Comparison of ENCODE assay signal across 12 cellular contexts in genomic region chr16:68367440-68367839, GRCh38. TPM values are rescaled to one million over a fixed set of nuclear protein-coding genes. Genes with fewer than 3 reads are reported as not detected.
DNase-seq lines count a peak whose midpoint lies in the region; ATAC-seq, FAIRE-seq and TF ChIP-seq lines count a peak whose summit lies in the region.
"Had no signal": no experiment of that assay in that cellular context is flagged by ENCODE, and none has a peak within 500 bp of the region (broad histone marks: within the 10 kb centered on the region; RNA-seq: fewer than 3 reads in every experiment).

No MANE protein-coding gene starts in this region.

- CTCF ChIA-PET in H1 (lab: Charles Lee; ENCODE audit: partially characterized antibody), result interaction anchor here (0.6 to 14.3 kb wide), 25 partner anchors 7 to 987 kb away, joined by 3 to 221 read pairs (median 5); partner anchors contain the start of gene SMPD3

- 85% methylated on average over 18 of the region's 20 CpGs; no CpG with 5 or more reads in 1 of the 2 experiments for WGBS in H1 (ENCODE audit: extremely low coverage in 1 of 2, insufficient coverage in 1 of 2, insufficient read length in 1 of 2, insufficient replicate concordance in 2 of 2, low coverage in 1 of 2, low lambda C conversion rate in 2 of 2, missing lambda C conversion rate in 1 of 2), 2 experiments

- H2AFZ ChIP-seq in H1 (ENCODE audit: low read length), result peak overlapping the region; percentile 55; the same call in 1 of the 2 replicates
- H2AFZ ChIP-seq in parathyroid adenoma, result peak overlapping the region; percentile 69

- H3K4me2 ChIP-seq in H1 (ENCODE audit: insufficient read depth in 1 of 2, low read depth in 2 of 2, low read length in 2 of 2), result no peak overlapping the region
- H3K4me2 ChIP-seq in parathyroid adenoma (ENCODE audit: low read length), result no peak overlapping the region
- H3K4me2 ChIP-seq: SK-N-SH had no signal

- H4K20me1 ChIP-seq in H1 (replicated peaks in 1 of 2; ENCODE audit: control insufficient read depth in 1 of 2, insufficient read depth in 2 of 2, low read length in 2 of 2), result no peaks in the 10 kb centered on the region

- POLR2A ChIA-PET in H1 (lab: Charles Lee; ENCODE audit: partially characterized antibody), result no interaction called here

- no peaks in the 10 kb centered on the region for H3K23me2 ChIP-seq in H1 (ENCODE audit: low read depth, low read length)

- H3K18ac ChIP-seq in H1 (ENCODE audit: extremely low read depth, low read length), result no peak overlapping the region; the same call in 1 of the 2 replicates

- H3K27me3 Mint-ChIP-seq in CD4-positive, CD25-positive, alpha-beta regulatory T cell, result no peaks in the 10 kb centered on the region
- peaks cover under 1% of the 10 kb centered on the region for H3K27me3 Mint-ChIP-seq in IgD-negative memory B cell
- no peaks in the 10 kb centered on the region for H3K27me3 Mint-ChIP-seq in stimulated activated memory B cell treated with anti-CD40 and anti-IgM and Interleukin-4, amounts not matched to agents 10 μg/mL and 1 μg/mL and 100 μg/mL, for 72 hours

- no peaks in the 10 kb centered on the region for H3K9me3 Mint-ChIP-seq in CD4-positive, CD25-positive, alpha-beta regulatory T cell
- no peaks in the 10 kb centered on the region for H3K9me3 Mint-ChIP-seq in IgD-negative memory B cell
- H3K9me3 Mint-ChIP-seq in stimulated activated memory B cell treated with anti-CD40 and anti-IgM and Interleukin-4, amounts not matched to agents 10 μg/mL and 1 μg/mL and 100 μg/mL, for 72 hours, result no peaks in the 10 kb centered on the region

- H2BK20ac ChIP-seq in H1 (ENCODE audit: low read length), result peak overlapping the region; percentile 61; the same call in 1 of the 2 replicates

- H3K4me1 ChIP-seq in CD4-positive, CD25-positive, alpha-beta regulatory T cell (ENCODE audit: control insufficient read depth, insufficient read depth, low read length, poor library complexity, severe bottlenecking), result peaks cover 40% of the 10 kb centered on the region
- peaks cover 0 to 4% (median 3%) of the 10 kb centered on the region in 4 experiments; a peak in 3 of 7 replicates for H3K4me1 ChIP-seq in H1 (replicated peaks in 1 of 4; ENCODE audit: control insufficient read depth in 3 of 4, insufficient read depth in 4 of 4, low read length in 3 of 4)
- peaks cover 11% of the 10 kb centered on the region for H3K4me1 ChIP-seq in parathyroid adenoma
- H3K4me1 ChIP-seq: HAP-1 had no signal

- H2BK15ac ChIP-seq in H1 (ENCODE audit: low read length), result no peak overlapping the region

- no peak for TF ChIP-seq EP300 in H1 (IDR thresholded peaks at IDR 0.05; ENCODE audit: borderline replicate concordance in 1 of 2, low read depth in 2 of 2, low read length in 2 of 2)

- no peak overlapping the region for H3K14ac ChIP-seq in H1 (ENCODE audit: insufficient read length)

- H3K27ac ChIP-seq in CD4-positive, CD25-positive, alpha-beta regulatory T cell (ENCODE audit: insufficient read depth, low read length, poor library complexity, severe bottlenecking), result no peak overlapping the region
- H3K27ac ChIP-seq in H1 (ENCODE audit: low read depth, low read length) (no peak overlapping the region), parathyroid adenoma (no peak overlapping the region)

- no peak overlapping the region for H2AK5ac ChIP-seq in H1 (ENCODE audit: low read depth, low read length)

- H3K27ac Mint-ChIP-seq in CD4-positive, CD25-positive, alpha-beta regulatory T cell, result peak overlapping the region in 2 of 3 donors; percentile 67 to 95
- H3K27ac Mint-ChIP-seq in IgD-negative memory B cell, result peak overlapping the region; percentile 61 to 85 (median 73)
- H3K27ac Mint-ChIP-seq in stimulated activated memory B cell treated with anti-CD40 and anti-IgM and Interleukin-4, amounts not matched to agents 10 μg/mL and 1 μg/mL and 100 μg/mL, for 72 hours, result no peak overlapping the region

- H3K36me3 Mint-ChIP-seq in CD4-positive, CD25-positive, alpha-beta regulatory T cell, result peaks cover 3% of the 10 kb centered on the region
- no peaks in the 10 kb centered on the region for H3K36me3 Mint-ChIP-seq in IgD-negative memory B cell
- no peaks in the 10 kb centered on the region for H3K36me3 Mint-ChIP-seq in stimulated activated memory B cell treated with anti-CD40 and anti-IgM and Interleukin-4, amounts not matched to agents 10 μg/mL and 1 μg/mL and 100 μg/mL, for 72 hours

- H2BK120ac ChIP-seq in H1 (replicated peaks; ENCODE audit: low read depth, low read length), result peak overlapping the region; percentile 33

- TF ChIP-seq CTCF in H1 (IDR thresholded peaks at IDR 0.05; ENCODE audit: control extremely low read depth in 1 of 3, insufficient read depth in 1 of 3, low read depth in 1 of 3, low read length in 3 of 3) (no peak), parathyroid adenoma (IDR thresholded peaks at IDR 0.05) (no peak)

- H3K9ac ChIP-seq in H1 (replicated peaks in 1 of 4; ENCODE audit: extremely low read depth in 1 of 4, low read depth in 3 of 4, low read length in 3 of 4) (no peak overlapping the region), parathyroid adenoma (no peak overlapping the region)
- H3K9ac ChIP-seq: SK-N-SH had no signal

- no peak overlapping the region for H4K8ac ChIP-seq in H1 (ENCODE audit: extremely low read depth, insufficient read depth, low read length)

- H3K9me3 ChIP-seq in CD4-positive, CD25-positive, alpha-beta regulatory T cell (ENCODE audit: control insufficient read depth in 2 of 2, low read length in 2 of 2), result no peaks in the 10 kb centered on the region
- no peaks in the 10 kb centered on the region for H3K9me3 ChIP-seq in H1 (ENCODE audit: insufficient read depth in 2 of 2, low read depth in 1 of 2, low read length in 1 of 2)
- H3K9me3 ChIP-seq in parathyroid adenoma (ENCODE audit: control insufficient read depth, low read length), result no peaks in the 10 kb centered on the region
- H3K9me3 ChIP-seq: HAP-1, MG63, SK-N-SH had no signal

- no peak overlapping the region for H4K5ac ChIP-seq in H1 (ENCODE audit: insufficient read length, low read depth, low read length)

- H4K91ac ChIP-seq in H1 (replicated peaks; ENCODE audit: insufficient read length, low read length), result no peak overlapping the region

- H3K23ac ChIP-seq in H1 (ENCODE audit: insufficient read length), result no peak overlapping the region

- ATAC-seq in CD4-positive, CD25-positive, alpha-beta regulatory T cell (ENCODE audit: low read depth in 2 of 2), result no peak
- ATAC-seq in HG03175 (IDR thresholded peaks at IDR 0.05; ENCODE audit: unreplicated experiment), result no peak
- no peak for ATAC-seq in stimulated activated memory B cell treated with anti-CD40 and anti-IgM and Interleukin-4, amounts not matched to agents 10 μg/mL and 1 μg/mL and 100 μg/mL, for 72 hours
- ATAC-seq: Panc1 had no signal

- H3K79me1 ChIP-seq in H1 (ENCODE audit: low read depth, low read length), result no peaks in the 10 kb centered on the region

- TF ChIP-seq POLR2A in H1 (IDR thresholded peaks at IDR 0.05; ENCODE audit: control extremely low read depth in 1 of 2, low read depth in 2 of 2, low read length in 2 of 2), result no peak

- H3K4me3 ChIP-seq in CD4-positive, CD25-positive, alpha-beta regulatory T cell (ENCODE audit: low read depth, low read length), result no peak overlapping the region
- no peak overlapping the region for H3K4me3 ChIP-seq in H1 (ENCODE audit: extremely low read depth in 1 of 4, insufficient read depth in 2 of 4, low read depth in 3 of 4, low read length in 4 of 4)
- H3K4me3 ChIP-seq in parathyroid adenoma (ENCODE audit: low read depth, low read length), result no peak overlapping the region
- H3K4me3 ChIP-seq: HAP-1, MG63 had no signal

- H3K4ac ChIP-seq in H1 (replicated peaks; ENCODE audit: insufficient read length, low read depth, low read length), result no peak overlapping the region

- no peak overlapping the region for H3K56ac ChIP-seq in H1 (replicated peaks; ENCODE audit: insufficient read length, low read depth, low read length)

- DNase-seq in CD4-positive, CD25-positive, alpha-beta regulatory T cell, result no peak
- DNase-seq in H1 (ENCODE audit: low read depth in 1 of 2, low spot score in 2 of 2) (no peak), NCI-H748 (lab: John Stamatoyannopoulos, UW; ENCODE audit: unreplicated experiment) (no peak)
- DNase-seq: MG63, NCI-H510A treated with DMSO at 0.1 percent for 48 hours had no signal

- no peaks in the 10 kb centered on the region for H3K36me3 ChIP-seq in CD4-positive, CD25-positive, alpha-beta regulatory T cell (ENCODE audit: control insufficient read depth, insufficient read depth, low read length)
- H3K36me3 ChIP-seq in H1 (ENCODE audit: control insufficient read depth in 2 of 4, insufficient read depth in 4 of 4, low read length in 3 of 4) (no peaks in the 10 kb centered on the region), parathyroid adenoma (ENCODE audit: control insufficient read depth, insufficient read depth, low read length) (no peaks in the 10 kb centered on the region)
- H3K36me3 ChIP-seq: HAP-1, MG63 had no signal

- H3K4me3 Mint-ChIP-seq in CD4-positive, CD25-positive, alpha-beta regulatory T cell, result peak overlapping the region in 3 of 4 donors; percentile 20 to 84 (median 66)
- H3K4me3 Mint-ChIP-seq in IgD-negative memory B cell, result peak overlapping the region in 1 of 4 donors; percentile 17
- no peak overlapping the region for H3K4me3 Mint-ChIP-seq in stimulated activated memory B cell treated with anti-CD40 and anti-IgM and Interleukin-4, amounts not matched to agents 10 μg/mL and 1 μg/mL and 100 μg/mL, for 72 hours

- no peak for FAIRE-seq in H1 (lab: Jason Lieb, UNC)

- no peak for TF ChIP-seq RAD21 in H1 (IDR thresholded peaks at IDR 0.05 in 1 of 2, conservative IDR thresholded peaks at IDR 0.05 in 1 of 2; ENCODE audit: low read depth in 2 of 2, low read length in 2 of 2)

- H3K79me2 ChIP-seq in H1 (ENCODE audit: control insufficient read depth in 1 of 2, insufficient read depth in 2 of 2, low read length in 2 of 2), result no peaks in the 10 kb centered on the region
- no peaks in the 10 kb centered on the region for H3K79me2 ChIP-seq in parathyroid adenoma

- peak overlapping the region; percentile 60; the same call in 1 of the 2 replicates for H2BK12ac ChIP-seq in H1 (ENCODE audit: low read depth, low read length)

- H3K4me1 Mint-ChIP-seq in CD4-positive, CD25-positive, alpha-beta regulatory T cell, result peaks cover 0 to 65% (median 23%) of the 10 kb centered on the region in 4 donors
- H3K4me1 Mint-ChIP-seq in IgD-negative memory B cell, result peaks cover 36 to 45% (median 39%) of the 10 kb centered on the region in 3 donors
- H3K4me1 Mint-ChIP-seq in stimulated activated memory B cell treated with anti-CD40 and anti-IgM and Interleukin-4, amounts not matched to agents 10 μg/mL and 1 μg/mL and 100 μg/mL, for 72 hours, result peaks cover 79% of the 10 kb centered on the region

- no peak overlapping the region for H2BK5ac ChIP-seq in H1 (ENCODE audit: low read depth, low read length)

- no peaks in the 10 kb centered on the region for H3K27me3 ChIP-seq in CD4-positive, CD25-positive, alpha-beta regulatory T cell (ENCODE audit: control insufficient read depth, insufficient read depth, low read length)
- H3K27me3 ChIP-seq in H1 (replicated peaks in 1 of 4; ENCODE audit: control insufficient read depth in 3 of 4, extremely low read depth in 1 of 4, insufficient read depth in 3 of 4, low read length in 3 of 4) (no peaks in the 10 kb centered on the region), parathyroid adenoma (ENCODE audit: control insufficient read depth, insufficient read depth, low read length) (no peaks in the 10 kb centered on the region)
- H3K27me3 ChIP-seq: MG63 had no signal

RNA-seq across cellular contexts. Expression of gene PRMT7, which starts 56.6 kb away (rescaled TPM):
- total RNA-seq in CD4-positive, CD25-positive, alpha-beta regulatory T cell, result 53.8 TPM
- 10 to 100 TPM; 32.4 to 34.8 (median 34.1) TPM for polyA plus RNA-seq in CD4-positive, CD25-positive, alpha-beta regulatory T cell
- polyA plus RNA-seq in IgD-negative memory B cell (22.8 TPM), H1 (2011; rRNA removed) (49.3 and 67.4 TPM in 2 replicates)
- total RNA-seq in H1 (2021; fragmentation: NEBNext Ultra II Directional; extraction: Animal tissue kit (Norgen Biotek cat#: 25700)), result 48.2 and 48.7 TPM in 2 replicates
- 70.2 TPM for polyA plus RNA-seq in H1 (2011; cell fraction: cytosol; rRNA removed)
- 200 TPM for polyA plus RNA-seq in H1 (2011; cell fraction: nucleus; rRNA removed)
- polyA plus RNA-seq in H1 (2012, experiment 1 of 2), result 48.4 to 57.0 TPM (median 53.5 TPM) in 4 replicates
- 53.6 TPM for polyA plus RNA-seq in H1 (2012, experiment 2 of 2)
- 37.0 TPM for polyA plus RNA-seq in H1 (2013, experiment 1 of 2)
- polyA plus RNA-seq in H1 (2013, experiment 2 of 2), result 33.0 TPM
- polyA minus RNA-seq in H1 (2011; rRNA and poly(A)+ RNA removed), result 65.7 and 68.2 TPM in 2 replicates
- polyA minus RNA-seq in H1 (2011; cell fraction: cytosol; rRNA and poly(A)+ RNA removed), result 44.0 TPM
- polyA minus RNA-seq in H1 (2011; cell fraction: nucleus; rRNA and poly(A)+ RNA removed), result 57.0 TPM

RNA-seq across cellular contexts. Expression of gene SLC7A6OS, which starts 56.7 kb away (rescaled TPM):
- 38.4 TPM for total RNA-seq in CD4-positive, CD25-positive, alpha-beta regulatory T cell
- polyA plus RNA-seq in CD4-positive, CD25-positive, alpha-beta regulatory T cell, result 10 to 100 TPM; 23.7 to 28.0 (median 26.8) TPM
- polyA plus RNA-seq in IgD-negative memory B cell, result 28.2 TPM
- total RNA-seq in H1 (2021; fragmentation: NEBNext Ultra II Directional; extraction: Animal tissue kit (Norgen Biotek cat#: 25700)), result 16.4 and 21.3 TPM in 2 replicates
- polyA plus RNA-seq in H1 (2011; rRNA removed), result 7.3 and 7.6 TPM in 2 replicates
- polyA plus RNA-seq in H1 (2011; cell fraction: cytosol; rRNA removed), result 12.4 TPM
- 15.3 TPM for polyA plus RNA-seq in H1 (2011; cell fraction: nucleus; rRNA removed)
- polyA plus RNA-seq in H1 (2012, experiment 1 of 2), result 9.3 to 16.0 TPM (median 12.7 TPM) in 4 replicates
- 3.8 TPM for polyA plus RNA-seq in H1 (2012, experiment 2 of 2)
- 10.4 TPM for polyA plus RNA-seq in H1 (2013, experiment 1 of 2)
- 9.0 TPM for polyA plus RNA-seq in H1 (2013, experiment 2 of 2)
- 10.2 and 11.4 TPM in 2 replicates for polyA minus RNA-seq in H1 (2011; rRNA and poly(A)+ RNA removed)
- polyA minus RNA-seq in H1 (2011; cell fraction: cytosol; rRNA and poly(A)+ RNA removed), result 6.2 TPM
- polyA minus RNA-seq in H1 (2011; cell fraction: nucleus; rRNA and poly(A)+ RNA removed), result 18.8 TPM
